8 cellular contexts compared by ENCODE assay signal in the genomic region with DNA sequence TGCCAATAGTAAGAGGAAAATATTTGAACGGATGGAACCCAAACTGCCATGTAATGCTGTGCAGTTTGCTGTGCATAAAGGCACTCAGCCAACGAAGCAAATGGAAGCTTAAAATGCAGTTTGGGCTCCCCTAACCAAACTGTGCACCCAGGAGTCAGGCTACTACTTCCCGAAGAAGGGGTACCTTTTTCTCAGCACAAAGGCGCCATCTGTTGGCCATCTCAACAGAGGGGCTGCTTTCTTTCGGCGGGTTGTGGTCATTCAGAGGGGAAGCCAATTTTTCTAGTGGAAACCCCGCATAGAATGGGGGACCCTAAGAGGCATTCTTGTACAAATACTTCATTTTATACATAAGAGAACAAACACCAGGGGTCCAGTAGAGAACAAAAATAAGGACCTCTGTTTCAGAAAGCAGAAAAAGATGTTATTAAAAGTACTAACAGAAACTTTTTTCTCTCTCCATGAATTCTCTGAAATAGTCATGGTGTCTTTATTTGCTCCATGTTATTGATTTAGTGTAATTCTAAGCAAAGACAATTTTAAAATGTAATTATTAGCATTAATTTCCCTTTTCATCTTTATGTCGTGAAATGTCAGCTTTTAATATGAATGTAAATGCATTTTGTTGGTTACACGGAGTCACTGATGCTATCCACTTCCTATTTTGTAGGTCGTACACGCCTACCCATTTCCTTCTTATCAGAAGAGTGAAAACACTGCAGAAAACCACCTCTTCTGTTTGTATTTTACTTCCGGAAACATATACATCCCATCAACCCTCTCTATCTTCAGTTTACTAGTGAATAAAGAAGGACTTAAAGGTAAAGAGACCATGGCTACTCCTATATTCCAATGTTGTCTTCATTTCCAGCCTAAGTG.
DNase-seq lines count a peak whose midpoint lies in the region; ATAC-seq and TF ChIP-seq lines count a peak whose summit lies in the region.

No MANE protein-coding gene starts in this region.

- no peaks in the 10 kb centered on the region for H3K27me3 ChIP-seq in MM.1S (replicated peaks; ENCODE audit: insufficient read depth, low read length)
- no peaks in the 10 kb centered on the region for H3K27me3 ChIP-seq in parathyroid adenoma (ENCODE audit: control insufficient read depth, insufficient read depth, low read length)
- H3K27me3 ChIP-seq in CD8-positive, alpha-beta T cell (ENCODE audit: insufficient read depth, low read length): no peaks in the 10 kb centered on the region

- peaks cover 3% of the 10 kb centered on the region for H3K27me3 Mint-ChIP-seq in CD8-positive, alpha-beta T cell (ENCODE audit: low read depth)

- H3K79me2 ChIP-seq in MM.1S (ENCODE audit: low read length) (no peaks in the 10 kb centered on the region), parathyroid adenoma (no peaks in the 10 kb centered on the region)

- ATAC-seq in HG02642 (IDR thresholded peaks at IDR 0.05; ENCODE audit: poor library complexity, unreplicated experiment) (no peak), HG03159 (IDR thresholded peaks at IDR 0.05; ENCODE audit: unreplicated experiment) (no peak)
- no peak for ATAC-seq in CD8-positive, alpha-beta T cell

- TF ChIP-seq CTCF in MM.1S (IDR thresholded peaks at IDR 0.05; ENCODE audit: low read length): peak; percentile 34
- TF ChIP-seq CTCF in fibroblast of villous mesenchyme (IDR thresholded peaks at IDR 0.05; ENCODE audit: insufficient read depth, low read depth, low read length): peak; percentile 52
- peak; percentile 59 for TF ChIP-seq CTCF in parathyroid adenoma (IDR thresholded peaks at IDR 0.05)
- no peak for TF ChIP-seq CTCF in CD8-positive, alpha-beta T cell (IDR thresholded peaks at IDR 0.05)

- H2AFZ ChIP-seq in MM.1S (ENCODE audit: low read length) (no peak overlapping the region), parathyroid adenoma (peak overlapping the region; percentile 59)

- no peaks in the 10 kb centered on the region; the same call in 1 of the 2 replicates for H3F3A ChIP-seq in MM.1S (ENCODE audit: insufficient read depth, low read length)

- H4K20me1 ChIP-seq in MM.1S (ENCODE audit: insufficient read depth, low read length): no peaks in the 10 kb centered on the region

- H3K36me3 Mint-ChIP-seq in CD8-positive, alpha-beta T cell: no peaks in the 10 kb centered on the region

- H3K36me3 ChIP-seq in MM.1S (replicated peaks; ENCODE audit: insufficient read depth, low read length) (no peaks in the 10 kb centered on the region), parathyroid adenoma (ENCODE audit: control insufficient read depth, insufficient read depth, low read length) (no peaks in the 10 kb centered on the region)
- no peaks in the 10 kb centered on the region for H3K36me3 ChIP-seq in CD8-positive, alpha-beta T cell (ENCODE audit: insufficient read depth, low read length)

- no peak overlapping the region for H3K27ac ChIP-seq in MM.1S (ENCODE audit: low read length)
- H3K27ac ChIP-seq in parathyroid adenoma: peak overlapping the region; percentile 73
- H3K27ac ChIP-seq in CD8-positive, alpha-beta T cell (ENCODE audit: low read depth, low read length): no peak overlapping the region

- no peak overlapping the region for H3K27ac Mint-ChIP-seq in CD8-positive, alpha-beta T cell

- CTCF ChIA-PET in CD8-positive, alpha-beta T cell (lab: Charles Lee): no interaction called here

- peaks cover 4% of the 10 kb centered on the region for H3K4me1 Mint-ChIP-seq in CD8-positive, alpha-beta T cell (ENCODE audit: low read depth)

- no peak overlapping the region for H3K4me3 ChIP-seq in MM.1S (ENCODE audit: low read length)
- no peak overlapping the region for H3K4me3 ChIP-seq in fibroblast of villous mesenchyme (ENCODE audit: low read depth, low read length)
- H3K4me3 ChIP-seq in parathyroid adenoma (ENCODE audit: low read depth, low read length): peak overlapping the region; percentile 19
- no peak overlapping the region for H3K4me3 ChIP-seq in CD8-positive, alpha-beta T cell (ENCODE audit: low read depth, low read length)

- no peaks in the 10 kb centered on the region for H3K9me3 Mint-ChIP-seq in CD8-positive, alpha-beta T cell

- in situ Hi-C loops in SK-MEL-5 (cut with HindIII; ENCODE audit: low pct_unique_long_range_greater_than_20kb, low sequenced_read_pairs): no loop called here

- no peak overlapping the region for H3K4me3 Mint-ChIP-seq in CD8-positive, alpha-beta T cell

- DNase-seq in GDM1 (lab: John Stamatoyannopoulos, UW): peak; percentile 6
- DNase-seq in MM.1S: no peak
- peak; percentile 87 for DNase-seq in SK-MEL-5 (ENCODE audit: low read depth, low spot score)
- peak; percentile 12 for DNase-seq in fibroblast of villous mesenchyme (ENCODE audit: low read depth)
- no peak for DNase-seq in CD8-positive, alpha-beta T cell

- H3K9me2 ChIP-seq in MM.1S (replicated peaks; ENCODE audit: insufficient read depth, low read length): no peaks in the 10 kb centered on the region

- H3K9ac ChIP-seq in MM.1S (ENCODE audit: low read length) (no peak overlapping the region), parathyroid adenoma (no peak overlapping the region)

- no peaks in the 10 kb centered on the region for H3K4me1 ChIP-seq in MM.1S (ENCODE audit: low read length)
- peaks cover 4% of the 10 kb centered on the region for H3K4me1 ChIP-seq in parathyroid adenoma
- no peaks in the 10 kb centered on the region for H3K4me1 ChIP-seq in CD8-positive, alpha-beta T cell (ENCODE audit: insufficient read depth, low read length)

- POLR2A ChIA-PET in CD8-positive, alpha-beta T cell (lab: Charles Lee): no interaction called here

- H3K9me3 ChIP-seq in MM.1S (replicated peaks; ENCODE audit: insufficient read depth, low read length): no peaks in the 10 kb centered on the region
- no peaks in the 10 kb centered on the region for H3K9me3 ChIP-seq in parathyroid adenoma (ENCODE audit: control insufficient read depth, low read length)
- H3K9me3 ChIP-seq in CD8-positive, alpha-beta T cell (ENCODE audit: low read length): no peaks in the 10 kb centered on the region

- intact Hi-C loops in CD8-positive, alpha-beta T cell (cut with DNase I, micrococcal nuclease): loop anchor here in 1 of 2 experiments (5.0 kb wide), 1 partner anchor 1055 kb away; no protein-coding TSS in a partner anchor

- H3K4me2 ChIP-seq in MM.1S (ENCODE audit: low read depth, low read length): no peak overlapping the region
- peak overlapping the region; percentile 57 for H3K4me2 ChIP-seq in parathyroid adenoma (ENCODE audit: low read length)

Comparison
In these comparisons a context has a peak if more than half of its experiments do, and no peak if none do; other contexts are left out.
1. DNase-seq: peak in GDM1 (single experiment), SK-MEL-5 (single experiment) and fibroblast of villous mesenchyme (single experiment); none in MM.1S (single experiment) and CD8-positive, alpha-beta T cell (0 of 7).